In the genomic region with DNA sequence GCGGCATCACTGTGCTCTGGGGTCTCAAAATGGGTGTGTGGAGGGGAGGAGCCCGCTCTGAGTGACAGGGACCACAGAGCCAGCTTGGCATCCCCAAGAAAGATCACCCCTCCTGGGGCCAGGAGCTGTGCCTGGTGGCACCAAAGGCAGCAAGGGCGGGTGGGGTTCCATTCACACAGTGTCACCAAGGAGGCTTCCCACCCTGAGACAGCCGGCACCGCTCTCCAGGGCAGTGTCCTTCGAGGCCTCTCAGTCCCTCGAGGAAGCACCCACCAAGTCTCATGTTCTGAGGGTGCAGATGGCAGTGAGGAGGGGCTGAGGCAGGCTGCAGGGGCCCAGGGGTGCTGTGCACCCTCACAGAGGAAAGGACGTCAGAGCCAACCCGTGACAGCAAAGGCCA, we compare ENCODE assay signal across 10 cellular contexts. TPM values are rescaled to one million over a fixed set of nuclear protein-coding genes. Genes with fewer than 3 reads are reported as not detected.
"Had no signal": no experiment of that assay in that cellular context is flagged by ENCODE, and none has a peak within 500 bp of the region (broad histone marks: within the 10 kb centered on the region; RNA-seq: fewer than 3 reads in every experiment).

No MANE protein-coding gene starts in this region.

- H2AFZ ChIP-seq: GM23338 had no signal

- FAIRE-seq: HepG2 had no signal

- H3K4me3 ChIP-seq: GM23338, HAP-1 had no signal

- ATAC-seq: GM23338, HCT116, HepG2 had no signal

- H3K4me2 ChIP-seq: GM23338, KMS-11 had no signal

- H3K4me1 ChIP-seq: HAP-1 had no signal

- DNase-seq: H7, HFFc6, KBM-7 had no signal

- H3K9ac ChIP-seq: KMS-11 had no signal

- H3K36me3 ChIP-seq: HAP-1 had no signal

- H3K27ac ChIP-seq: HL-60, KMS-11 had no signal

- H3K9me3 ChIP-seq: HAP-1 had no signal

RNA-seq across cellular contexts. Expression of a gene that starts 58.5 kb away (rescaled TPM):
- polyA plus RNA-seq: IgD-negative memory B cell had no signal
